23 cellular contexts compared by ENCODE assay signal in the genomic region with DNA sequence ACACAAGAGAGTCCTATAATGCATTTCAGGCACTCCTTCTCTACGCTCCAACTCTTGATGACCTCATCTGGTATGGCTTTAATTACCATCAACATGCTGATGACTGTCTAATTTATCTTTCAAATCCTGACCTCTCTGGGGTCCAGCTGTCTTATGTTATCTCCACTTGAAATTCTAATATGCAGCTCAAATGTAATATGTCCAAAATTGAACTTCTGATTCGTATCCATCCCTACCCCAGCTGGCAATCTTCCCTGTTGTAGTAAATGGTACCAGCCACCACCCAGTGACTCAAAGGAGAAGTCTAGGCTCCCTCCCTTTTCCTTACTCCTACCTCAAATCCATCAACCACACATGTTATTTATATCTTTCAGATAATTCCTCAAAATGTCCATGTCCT.
"Had no signal": no experiment of that assay in that cellular context is flagged by ENCODE, and none has a peak within 500 bp of the region (broad histone marks: within the 10 kb centered on the region; RNA-seq: fewer than 3 reads in every experiment).

No MANE protein-coding gene starts in this region.

- ATAC-seq: activated naive CD4-positive, alpha-beta T cell treated with anti-CD3 and anti-CD28 coated beads, Interleukin-2, amount 50 U/mL, for 72 hours; activated T-cell treated with anti-CD3 and anti-CD28 coated beads, Interleukin-2, amount 50 U/mL, for 72 hours; left colon; psoas muscle had no signal

- H3K79me2 ChIP-seq: parathyroid adenoma had no signal

- H3K9ac ChIP-seq: parathyroid adenoma had no signal

- H3K9me3 ChIP-seq: breast epithelium, psoas muscle, tibial nerve had no signal

- H3K4me1 ChIP-seq: breast epithelium, parathyroid adenoma, psoas muscle, tibial nerve had no signal

- H3K4me1 Mint-ChIP-seq: naive B cell had no signal

- H3K27ac ChIP-seq: breast epithelium, parathyroid adenoma, psoas muscle, tibial nerve, VCaP had no signal

- H3K27me3 Mint-ChIP-seq: naive B cell had no signal

- H3K27ac Mint-ChIP-seq: activated naive CD4-positive, alpha-beta T cell treated with anti-CD3 and anti-CD28 coated beads, Interleukin-2, amount 50 U/mL, for 72 hours; activated T-cell treated with anti-CD3 and anti-CD28 coated beads, Interleukin-2, amount 50 U/mL, for 72 hours; naive B cell; T-helper 2 cell treated with Interferon-gamma antibody and Interleukin-4, amounts not matched to agents 5 μg/mL and 100 μg/mL, for 36 hours had no signal

- H3K4me3 Mint-ChIP-seq: activated T-cell treated with anti-CD3 and anti-CD28 coated beads, Interleukin-2, amount 50 U/mL, for 72 hours; naive B cell; T-helper 2 cell treated with Interferon-gamma antibody and Interleukin-4, amounts not matched to agents 5 μg/mL and 100 μg/mL, for 36 hours had no signal

- H3K36me3 Mint-ChIP-seq: activated naive CD4-positive, alpha-beta T cell treated with anti-CD3 and anti-CD28 coated beads, Interleukin-2, amount 50 U/mL, for 72 hours; naive B cell had no signal

- H3K27me3 ChIP-seq: breast epithelium, tibial nerve had no signal

- H3K4me3 ChIP-seq: breast epithelium, psoas muscle, tibial nerve had no signal

- H2AFZ ChIP-seq: parathyroid adenoma had no signal

- H3K36me3 ChIP-seq: breast epithelium, tibial nerve had no signal

- DNase-seq: activated CD4-positive, alpha-beta T cell treated with anti-CD3 and anti-CD28 coated beads for 4 hours; activated CD4-positive, alpha-beta T cell treated with anti-CD3 and anti-CD28 coated beads, Interleukin-2, amount 50 U/mL, for 4 hours; activated naive CD4-positive, alpha-beta T cell; activated T-cell treated with anti-CD3 and anti-CD28 coated beads for 4 hours; activated T-cell treated with anti-CD3 and anti-CD28 coated beads, Interleukin-2, amount 50 U/mL, for 72 hours; amniotic stem cell; central memory CD4-positive, alpha-beta T cell; head of caudate nucleus; hippocampal formation; kidney; left colon; mammary epithelial cell; naive B cell; nucleus accumbens; psoas muscle; stimulated activated naive CD4-positive, alpha-beta T cell treated with Interleukin-2 at 50 U/mL for 16 hours; T-helper 1 cell had no signal
